Comparison of ENCODE assay signal across 8 cellular contexts in the genomic region with DNA sequence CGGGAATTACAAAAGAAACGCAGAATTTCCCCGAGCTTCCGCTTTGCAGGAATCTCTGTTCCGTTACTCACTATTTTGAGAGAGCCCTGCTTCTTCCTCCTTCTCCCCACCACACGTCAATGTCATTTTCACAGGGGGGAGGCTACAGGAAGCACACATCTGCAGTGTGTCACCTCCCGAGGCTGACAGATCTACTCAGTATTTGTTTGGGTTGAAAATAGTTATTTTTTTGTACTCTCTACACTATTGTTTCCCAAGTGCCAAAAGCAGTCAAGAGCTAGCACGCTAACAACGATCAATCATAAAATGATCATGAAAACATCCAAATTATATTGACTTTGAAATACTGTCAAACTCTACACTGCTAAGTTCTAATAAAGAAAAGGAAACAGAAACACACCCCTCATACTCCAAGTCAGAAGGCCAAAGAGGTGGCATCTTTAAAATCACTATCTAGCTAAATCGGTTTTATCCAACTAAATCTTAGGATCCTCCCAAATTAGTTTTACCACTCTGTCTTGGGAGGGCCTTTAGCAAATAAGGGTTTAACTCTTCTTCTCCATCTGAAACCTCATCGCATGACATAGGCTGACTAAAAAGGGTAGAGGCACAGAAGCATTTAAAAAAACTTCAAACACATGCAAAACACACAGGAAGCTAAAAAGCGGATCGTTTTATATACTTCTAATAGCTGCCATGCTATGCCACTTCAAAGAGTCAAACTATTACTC. TPM values are rescaled to one million over a fixed set of nuclear protein-coding genes. Genes with fewer than 3 reads are reported as not detected.
A peak's percentile ranks its signal among the peaks of the same experiment; 100 is the strongest.
DNase-seq lines count a peak whose midpoint lies in the region; ATAC-seq, FAIRE-seq and TF ChIP-seq lines count a peak whose summit lies in the region.

No MANE protein-coding gene starts in this region.

- H3K23ac ChIP-seq in trophoblast cell (ENCODE audit: low read length), result no peak overlapping the region

- H3K36me3 ChIP-seq in GM12878 (ENCODE audit: control insufficient read depth in 2 of 2, insufficient read depth in 2 of 2, low read length in 1 of 2) (peaks cover 0 to 4% of the 10 kb centered on the region in 2 experiments; a peak in 3 of 4 replicates), trophoblast cell (ENCODE audit: control insufficient read depth in 1 of 2, insufficient read depth in 2 of 2, low read length in 2 of 2) (no peaks in the 10 kb centered on the region), ascending aorta (no peaks in the 10 kb centered on the region)

- SMC1A ChIA-PET in GM12878 (lab: Charles Lee; ENCODE audit: uncharacterized antibody, unreplicated experiment), result interaction anchor here (0.6 to 4.7 kb wide), 31 partner anchors 13 to 324 kb away, joined by 3 to 56 read pairs (median 5); no protein-coding TSS in a partner anchor

- H3K79me2 ChIP-seq in GM12878 (ENCODE audit: control insufficient read depth, insufficient read depth, low read length) (peaks cover 60% of the 10 kb centered on the region), trophoblast cell (ENCODE audit: control insufficient read depth, insufficient read depth, low read length, poor library complexity) (peaks cover 3% of the 10 kb centered on the region)

- POLR2A ChIA-PET in GM12878 (lab: Charles Lee), result interaction anchor here (0.6 to 3.1 kb wide), 11 partner anchors 12 to 65 kb away, joined by 3 to 13 read pairs (median 6); no protein-coding TSS in a partner anchor

- H4K91ac ChIP-seq in trophoblast cell (ENCODE audit: low read depth, low read length), result no peak overlapping the region

- H3K27ac ChIP-seq in GM12878 (ENCODE audit: control insufficient read depth, insufficient read depth) (peak overlapping the region; percentile 97), trophoblast cell (ENCODE audit: low read depth, low read length) (no peak overlapping the region), ascending aorta (peak overlapping the region in 1 of 2 donors; percentile 16)

- H3K4me2 ChIP-seq in GM12878 (ENCODE audit: control insufficient read depth, insufficient read depth), result peak overlapping the region; percentile 99
- H3K4me2 ChIP-seq in trophoblast cell (ENCODE audit: low read length), result no peak overlapping the region

- no peak overlapping the region for H4K12ac ChIP-seq in trophoblast cell (ENCODE audit: low read depth, low read length)

- H3K27me3 ChIP-seq in GM12878 (replicated peaks in 1 of 2; ENCODE audit: control insufficient read depth in 2 of 2, insufficient read depth in 2 of 2, low read length in 1 of 2) (no peaks in the 10 kb centered on the region), trophoblast cell (ENCODE audit: insufficient read depth, low read length) (no peaks in the 10 kb centered on the region), ascending aorta (no peaks in the 10 kb centered on the region)

- CTCF ChIA-PET in GM12878 (lab: Yijun Ruan, JAX), result interaction anchor here (1.1 to 3.7 kb wide), 9 partner anchors 13 to 402 kb away, joined by 3 to 29 read pairs (median 5); no protein-coding TSS in a partner anchor

- H3K9ac ChIP-seq in GM12878 (ENCODE audit: control insufficient read depth, insufficient read depth, low read length), result peak overlapping the region; percentile 36
- H3K9ac ChIP-seq in trophoblast cell (ENCODE audit: low read length), result no peak overlapping the region

- RAD21 ChIA-PET in GM12878 (lab: Charles Lee; ENCODE audit: unreplicated experiment), result interaction anchor here (0.6 to 3.1 kb wide), 26 partner anchors 9 to 276 kb away, joined by 3 to 37 read pairs (median 3); no protein-coding TSS in a partner anchor

- H3K4ac ChIP-seq in trophoblast cell (ENCODE audit: low read depth, low read length), result peak overlapping the region; percentile 64

- intact Hi-C loops in GM12878 (cut with micrococcal nuclease; ENCODE audit: unreplicated experiment) (loop anchor here (1.0 to 5.0 kb wide), 5 partner anchors 13 to 67 kb away; no protein-coding TSS in a partner anchor), ascending aorta (cut with DNase I) (no loop called here)

- no peak; the same call in 1 of the 2 replicates for TF ChIP-seq RAD21 in GM12878 (IDR thresholded peaks at IDR 0.05; ENCODE audit: insufficient read depth, low read depth, low read length)

- DNase-seq in T-helper 1 cell (peak in 4 of 5 donors; percentile 31 to 78 (median 46)), GM12878 (ENCODE audit: low read depth, low spot score) (peak; percentile 81), trophoblast cell (peak; percentile 30 to 39), ascending aorta (ENCODE audit: low spot score in 2 of 2) (no peak), NCI-H526 treated with DMSO at 0.1 percent for 48 hours (lab: John Stamatoyannopoulos, UW) (no peak), NCI-H2029 (lab: John Stamatoyannopoulos, UW) (no peak)

- TF ChIP-seq CTCF in GM12878 (IDR thresholded peaks at IDR 0.05 in 2 of 3, conservative IDR thresholded peaks at IDR 0.05 in 1 of 3; ENCODE audit: control insufficient read depth in 2 of 3, extremely low read depth in 1 of 3, insufficient read depth in 1 of 3, low read depth in 3 of 3, low read length in 3 of 3), result no peak
- TF ChIP-seq CTCF in ascending aorta (IDR thresholded peaks at IDR 0.05), result no peak

- H2AFZ ChIP-seq in GM12878 (ENCODE audit: control insufficient read depth, low read depth, low read length) (peak overlapping the region; percentile 47), trophoblast cell (ENCODE audit: insufficient read depth, low read length, poor library complexity) (no peak overlapping the region)

- no peak overlapping the region for H2BK120ac ChIP-seq in trophoblast cell (ENCODE audit: insufficient read depth, low read length, poor library complexity)

- H4K20me1 ChIP-seq in GM12878 (ENCODE audit: control insufficient read depth, insufficient read depth), result no peaks in the 10 kb centered on the region

- H3K4me1 ChIP-seq in GM12878 (ENCODE audit: control insufficient read depth, insufficient read depth, low read length) (peaks cover 31% of the 10 kb centered on the region), trophoblast cell (ENCODE audit: control insufficient read depth in 1 of 2, insufficient read depth in 2 of 2, low read length in 2 of 2) (peaks cover 2 to 10% of the 10 kb centered on the region in 2 experiments), ascending aorta (peaks cover 5 to 38% of the 10 kb centered on the region in 2 donors)

- no peak overlapping the region for H2AK5ac ChIP-seq in trophoblast cell (ENCODE audit: low read length)

- H4K8ac ChIP-seq in trophoblast cell (ENCODE audit: low read depth, low read length), result no peak overlapping the region

- ATAC-seq in GM18858 (IDR thresholded peaks at IDR 0.05; ENCODE audit: unreplicated experiment), result peak; percentile 81
- peak; percentile 89 for ATAC-seq in HG02981 (IDR thresholded peaks at IDR 0.05; ENCODE audit: unreplicated experiment)
- peak; percentile 96 for ATAC-seq in GM12878

- H3K18ac ChIP-seq in trophoblast cell (ENCODE audit: low read length), result no peak overlapping the region

- BruUV-seq in GM12878 (replicated peaks; lab: Mats Ljungman, UMichigan), result TSS peak; percentile 88

- H2BK12ac ChIP-seq in trophoblast cell (ENCODE audit: low read length), result no peak overlapping the region

- TF ChIP-seq EP300 in GM12878 (IDR thresholded peaks at IDR 0.05; ENCODE audit: borderline replicate concordance in 1 of 2, control insufficient read depth in 1 of 2, low read depth in 2 of 2, low read length in 2 of 2), result peak; percentile 82 to 90

- H2BK5ac ChIP-seq in trophoblast cell (ENCODE audit: low read depth, low read length, poor library complexity), result no peak overlapping the region

- peaks cover 2% of the 10 kb centered on the region for H3K79me1 ChIP-seq in trophoblast cell (ENCODE audit: low read length)

- H3K9me3 ChIP-seq in GM12878 (replicated peaks; ENCODE audit: control insufficient read depth, insufficient read depth, low read length), result peaks cover 13% of the 10 kb centered on the region; the same call in 2 of the 3 replicates
- no peaks in the 10 kb centered on the region for H3K9me3 ChIP-seq in trophoblast cell (ENCODE audit: insufficient read depth, low read depth, low read length)
- H3K9me3 ChIP-seq in ascending aorta, result no peaks in the 10 kb centered on the region

- peak; percentile 84 for FAIRE-seq in GM12878 (lab: Jason Lieb, UNC)

- H3K14ac ChIP-seq in trophoblast cell (ENCODE audit: low read length), result no peak overlapping the region

- H3K4me3 ChIP-seq in GM12878, result peak overlapping the region; percentile 59
- H3K4me3 ChIP-seq in trophoblast cell (ENCODE audit: low read depth, low read length), result no peak overlapping the region
- no peak overlapping the region for H3K4me3 ChIP-seq in ascending aorta

- in situ Hi-C loops in GM12878 (cut with MboI), result no loop called here

- WGBS in GM12878 (ENCODE audit: insufficient coverage, insufficient replicate concordance, low lambda C conversion rate, missing lambda C conversion rate), result 2% methylated on average over 13 of the region's 13 CpGs
- WGBS in trophoblast cell (ENCODE audit: extremely low coverage, insufficient coverage, insufficient read length), result no CpG with 5 or more reads among the region's 13 CpGs

- peak; percentile 51; the same call in 1 of the 2 replicates for TF ChIP-seq POLR2A in GM12878 (IDR thresholded peaks at IDR 0.05; ENCODE audit: low read depth, low read length)

TF ChIP-seq in GM12878, 131 proteins besides CTCF, POLR2A, EP300 and RAD21 (continues in another document):
- TF ChIP-seq RUNX3 (IDR thresholded peaks at IDR 0.05; ENCODE audit: low read length) (peak; percentile 92), DPF2 (IDR thresholded peaks at IDR 0.05) (peak; percentile 45; the same call in 1 of the 2 replicates), GABPA (IDR thresholded peaks at IDR 0.05; ENCODE audit: low read depth) (peak; percentile 65)

RNA-seq across cellular contexts. Expression of a gene that starts 51.8 kb away (rescaled TPM):
- total RNA-seq in GM12878 (2013; cell fraction: nucleolus; rRNA removed), result 112 and 136 TPM in 2 replicates
- total RNA-seq in GM12878 (2014; rRNA removed), result 41.7 and 42.0 TPM in 2 replicates
- total RNA-seq in GM12878 (2014; rRNA removed; fragmentation: Illumina TruSeq; extraction: Trizol), result 32.5 and 33.8 TPM in 2 replicates
- 66.1 and 68.9 TPM in 2 replicates for total RNA-seq in GM12878 (2021)
- polyA plus RNA-seq in GM12878 (2011; ENCODE audit: low read depth), result 19.9 TPM
- 21.5 and 25.6 TPM in 2 replicates for polyA plus RNA-seq in GM12878 (2011; rRNA removed)
- 21.5 and 21.7 TPM in 2 replicates for polyA plus RNA-seq in GM12878 (2011; cell fraction: cytosol; rRNA removed)
- polyA plus RNA-seq in GM12878 (2011; cell fraction: nucleus; rRNA removed), result 17.3 and 21.5 TPM in 2 replicates
- polyA plus RNA-seq in GM12878 (2012), result 28.8 and 31.2 TPM in 2 replicates
- 43.6 and 46.8 TPM in 2 replicates for polyA plus RNA-seq in GM12878 (2014; fragmentation: Illumina TruSeq; extraction: Trizol)
- polyA plus RNA-seq in GM12878 (2014; fragmentation: Nextera tagmentation; extraction: Ambion mirVana), result 1 to 10 TPM; 4.5 to 7.1 TPM
- 34.5 and 38.4 TPM in 2 replicates for polyA plus RNA-seq in GM12878 (2014; rRNA removed)
- 10 to 100 TPM; 21.2 to 23.7 TPM for polyA plus RNA-seq in GM12878 (2016; fragmentation: Nextera tagmentation; extraction: Ambion mirVana)
- polyA minus RNA-seq in GM12878 (2011; rRNA and poly(A)+ RNA removed), result 42.8 and 49.2 TPM in 2 replicates
- 15.0 and 20.3 TPM in 2 replicates for polyA minus RNA-seq in GM12878 (2011; cell fraction: cytosol; rRNA and poly(A)+ RNA removed)
- 27.3 and 39.6 TPM in 2 replicates for polyA minus RNA-seq in GM12878 (2011; cell fraction: nucleus; rRNA and poly(A)+ RNA removed)
- 55.1 and 55.6 TPM in 2 replicates for polyA plus RNA-seq in trophoblast cell (2013)
- 96.3 TPM for total RNA-seq in ascending aorta

Comparison
In these comparisons a context has a peak if more than half of its experiments do, and no peak if none do; other contexts are left out.
1. DNase-seq: peak in T-helper 1 cell (4 of 5), GM12878 (single experiment) and trophoblast cell (2 of 2); none in ascending aorta (0 of 2), NCI-H526 treated with DMSO at 0.1 percent for 48 hours (single experiment) and NCI-H2029 (single experiment).
2. Peak in every context shown above with its lines, with median percentiles within 50 percentile points of each other: ATAC-seq.